In genomic region chr9:108014353-108014752, GRCh38 we compare ENCODE assay signal across 22 cellular contexts.
"Had no signal": no experiment of that assay in that cellular context is flagged by ENCODE, and none has a peak within 500 bp of the region (broad histone marks: within the 10 kb centered on the region; RNA-seq: fewer than 3 reads in every experiment).

No MANE protein-coding gene starts in this region.

- DNase-seq: IMR-90, Kasumi-1, MM.1S, NCI-H1092 treated with DMSO at 0.1 percent for 48 hours, NCI-H1436, NCI-H187, NCI-H2029, NCI-H2081 treated with DMSO at 0.1 percent for 48 hours, NCI-H2171, NCI-H226, NCI-H446, NCI-H510A, NCI-H524 treated with DMSO at 0.1 percent for 48 hours, NCI-H69, NCI-H774, PC-3, SHP77, SK-N-SH had no signal

- ATAC-seq: HepG2, Panc1, PC-3 had no signal

- H3K27ac ChIP-seq: KMS-11, RWPE1 had no signal

- H3K4me2 ChIP-seq: KMS-11, SK-N-SH had no signal

- FAIRE-seq: HepG2 had no signal

- H3K9ac ChIP-seq: KMS-11, SK-N-SH had no signal

- H3K9me3 ChIP-seq: SK-N-SH had no signal
